1 cellular context compared by ENCODE assay signal in the genomic region with DNA sequence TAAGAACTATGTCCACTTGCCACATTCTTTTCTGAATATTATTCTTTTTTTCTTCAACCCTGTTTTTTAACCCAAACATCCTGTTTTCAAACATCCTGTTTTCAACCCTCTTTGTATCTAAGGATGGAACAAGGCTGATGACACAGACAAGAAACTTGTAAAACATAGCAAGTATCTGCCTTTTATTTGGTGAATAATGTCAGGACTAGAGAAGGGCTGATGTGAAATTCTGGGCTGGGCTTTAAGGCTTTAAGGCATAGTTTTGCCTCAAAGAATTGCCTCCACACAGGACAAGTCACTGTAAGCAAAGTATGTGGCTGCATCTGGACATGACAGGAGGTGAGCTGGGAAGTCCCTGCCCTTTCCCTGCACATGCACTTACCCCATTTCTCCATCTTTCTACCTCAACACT.
TF ChIP-seq lines count a peak whose summit lies in the region.

No MANE protein-coding gene starts in this region.

TF ChIP-seq in SK-N-SH treated with all-trans-retinoic acid at 6 μM for 48 hours, 23 proteins besides CTCF, POLR2A, EP300 and RAD21 (continued from another document):
- no peak for TF ChIP-seq TSHZ2 (CRISPR knock-in tag; IDR thresholded peaks at IDR 0.05)
- TF ChIP-seq ESRRG (CRISPR knock-in tag; IDR thresholded peaks at IDR 0.05), result no peak
- TF ChIP-seq, protein P1, sequence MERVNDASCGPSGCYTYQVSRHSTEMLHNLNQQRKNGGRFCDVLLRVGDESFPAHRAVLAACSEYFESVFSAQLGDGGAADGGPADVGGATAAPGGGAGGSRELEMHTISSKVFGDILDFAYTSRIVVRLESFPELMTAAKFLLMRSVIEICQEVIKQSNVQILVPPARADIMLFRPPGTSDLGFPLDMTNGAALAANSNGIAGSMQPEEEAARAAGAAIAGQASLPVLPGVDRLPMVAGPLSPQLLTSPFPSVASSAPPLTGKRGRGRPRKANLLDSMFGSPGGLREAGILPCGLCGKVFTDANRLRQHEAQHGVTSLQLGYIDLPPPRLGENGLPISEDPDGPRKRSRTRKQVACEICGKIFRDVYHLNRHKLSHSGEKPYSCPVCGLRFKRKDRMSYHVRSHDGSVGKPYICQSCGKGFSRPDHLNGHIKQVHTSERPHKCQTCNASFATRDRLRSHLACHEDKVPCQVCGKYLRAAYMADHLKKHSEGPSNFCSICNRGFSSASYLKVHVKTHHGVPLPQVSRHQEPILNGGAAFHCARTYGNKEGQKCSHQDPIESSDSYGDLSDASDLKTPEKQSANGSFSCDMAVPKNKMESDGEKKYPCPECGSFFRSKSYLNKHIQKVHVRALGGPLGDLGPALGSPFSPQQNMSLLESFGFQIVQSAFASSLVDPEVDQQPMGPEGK (CRISPR knock-in tag; IDR thresholded peaks at IDR 0.05; ENCODE audit: borderline replicate concordance), result no peak
- TF ChIP-seq OSR1 (CRISPR knock-in tag; IDR thresholded peaks at IDR 0.05), result no peak
- TF ChIP-seq PPARA (CRISPR knock-in tag; IDR thresholded peaks at IDR 0.05; ENCODE audit: borderline replicate concordance), result no peak
- no peak for TF ChIP-seq CSDC2 (CRISPR knock-in tag; IDR thresholded peaks at IDR 0.05)
- TF ChIP-seq SNAI2 (CRISPR knock-in tag; IDR thresholded peaks at IDR 0.05), result no peak
- no peak for TF ChIP-seq ZNF8 (CRISPR knock-in tag; IDR thresholded peaks at IDR 0.05)
- no peak for TF ChIP-seq ZNF565 (CRISPR knock-in tag; conservative IDR thresholded peaks at IDR 0.05; ENCODE audit: low read depth)
- TF ChIP-seq ISL1 (CRISPR knock-in tag; IDR thresholded peaks at IDR 0.05), result no peak
